10 cellular contexts compared by ENCODE assay signal in genomic region chr15:85403745-85404144, GRCh38. TPM values are rescaled to one million over a fixed set of nuclear protein-coding genes. Genes with fewer than 3 reads are reported as not detected.
DNase-seq lines count a peak whose midpoint lies in the region; ATAC-seq and TF ChIP-seq lines count a peak whose summit lies in the region.
"Had no signal": no experiment of that assay in that cellular context is flagged by ENCODE, and none has a peak within 500 bp of the region (broad histone marks: within the 10 kb centered on the region; RNA-seq: fewer than 3 reads in every experiment).

No MANE protein-coding gene starts in this region.

- TF ChIP-seq CTCF in GM23338 (conservative IDR thresholded peaks at IDR 0.05; ENCODE audit: low read depth in 2 of 2) (no peak), SU-DHL-6 (IDR thresholded peaks at IDR 0.05; ENCODE audit: insufficient read depth, low read length, poor library complexity, severe bottlenecking) (no peak), fibroblast of the aortic adventitia (IDR thresholded peaks at IDR 0.05; ENCODE audit: insufficient read depth, low read length) (no peak)

- no peaks in the 10 kb centered on the region for H3K27me3 ChIP-seq in GM23338 (ENCODE audit: insufficient read depth)
- H3K27me3 ChIP-seq in SU-DHL-6 (ENCODE audit: low read length): no peaks in the 10 kb centered on the region
- H3K27me3 ChIP-seq: pancreas had no signal

- H3F3A ChIP-seq in GM23338 (replicated peaks; ENCODE audit: low read depth) (no peaks in the 10 kb centered on the region), SU-DHL-6 (ENCODE audit: insufficient read depth) (peaks cover 60% of the 10 kb centered on the region)

- DNase-seq in GM23338 (ENCODE audit: low spot score) (peak; percentile 30), fibroblast of the aortic adventitia (ENCODE audit: low read depth) (peak; percentile 77), skeletal muscle cell (ENCODE audit: low read depth) (peak; percentile 66), T-helper 2 cell (no peak)
- no peak for DNase-seq in stimulated activated CD4-positive, alpha-beta T cell treated with anti-CD3 and anti-CD28 coated beads, Interleukin-4, amount 100 ng/mL, for 24 hours
- no peak for DNase-seq in stimulated activated naive CD4-positive, alpha-beta T cell (lab: John Stamatoyannopoulos, UW)
- DNase-seq: pancreas had no signal

- H3K27ac ChIP-seq in GM23338 (ENCODE audit: low read depth): no peak overlapping the region
- peak overlapping the region; percentile 97 for H3K27ac ChIP-seq in SU-DHL-6 (ENCODE audit: low read depth, low read length)

- H3K4me1 ChIP-seq in GM23338 (ENCODE audit: insufficient read depth): peaks cover 27% of the 10 kb centered on the region

- H4K20me1 ChIP-seq in GM23338 (replicated peaks; ENCODE audit: insufficient read depth) (peaks cover 30% of the 10 kb centered on the region; the same call in 1 of the 2 replicates), SU-DHL-6 (ENCODE audit: low read depth, low read length) (peaks cover 7% of the 10 kb centered on the region)

- H3K79me2 ChIP-seq in GM23338 (replicated peaks; ENCODE audit: insufficient read depth) (peaks cover 98% of the 10 kb centered on the region), SU-DHL-6 (ENCODE audit: insufficient read depth, low read length) (peaks cover 97% of the 10 kb centered on the region)

- H3K9me2 ChIP-seq in GM23338 (ENCODE audit: insufficient read depth) (no peaks in the 10 kb centered on the region), SU-DHL-6 (replicated peaks; ENCODE audit: insufficient read depth, low read length) (no peaks in the 10 kb centered on the region)

- H3K4me1 Mint-ChIP-seq in GM23338: peaks cover 44% of the 10 kb centered on the region

- H3K9me3 Mint-ChIP-seq in GM23338: no peaks in the 10 kb centered on the region

- no peaks in the 10 kb centered on the region for H3K27me3 Mint-ChIP-seq in GM23338 (ENCODE audit: insufficient read depth, low read depth, poor library complexity)

- H3K36me3 Mint-ChIP-seq in GM23338 (ENCODE audit: low read depth): no peaks in the 10 kb centered on the region

- no peaks in the 10 kb centered on the region for H3K9me3 ChIP-seq in SU-DHL-6 (ENCODE audit: insufficient read depth, low read length)
- H3K9me3 ChIP-seq: pancreas had no signal

- peak overlapping the region; percentile 18; the same call in 1 of the 2 replicates for H3K27ac Mint-ChIP-seq in GM23338

- H3K4me3 Mint-ChIP-seq in GM23338: no peak overlapping the region

- no peak overlapping the region for H2AFZ ChIP-seq in GM23338
- H2AFZ ChIP-seq in SU-DHL-6 (ENCODE audit: low read depth, low read length, severe bottlenecking): no peak overlapping the region

- H3K9ac ChIP-seq in SU-DHL-6 (ENCODE audit: low read length): peak overlapping the region; percentile 48

- ATAC-seq in GM23338: no peak
- ATAC-seq: activated CD4-positive, CD25-positive, alpha-beta regulatory T cell treated with anti-CD3 and anti-CD28 coated beads, Interleukin-2, amount 50 U/mL, for 24 hours; K562; pancreas had no signal

- H3K4me2 ChIP-seq in GM23338: no peak overlapping the region
- H3K4me2 ChIP-seq in SU-DHL-6 (ENCODE audit: low read depth, low read length, poor library complexity, severe bottlenecking): peak overlapping the region; percentile 68

- H3K36me3 ChIP-seq in GM23338 (ENCODE audit: insufficient read depth) (no peaks in the 10 kb centered on the region), SU-DHL-6 (ENCODE audit: low read length) (no peaks in the 10 kb centered on the region)
- H3K36me3 ChIP-seq: pancreas had no signal

- H3K4me3 ChIP-seq in GM23338 (no peak overlapping the region), SU-DHL-6 (ENCODE audit: insufficient read depth, low read length, poor library complexity, severe bottlenecking) (peak overlapping the region; percentile 29), fibroblast of the aortic adventitia (ENCODE audit: low read depth, low read length) (no peak overlapping the region), skeletal muscle cell (ENCODE audit: low read depth, low read length) (no peak overlapping the region)
- H3K4me3 ChIP-seq: K562, pancreas had no signal

TF ChIP-seq in GM23338, 12 proteins besides CTCF, POLR2A, EP300 and RAD21 (continues in another document):
- TF ChIP-seq CREB1 (CRISPR knock-in tag; IDR thresholded peaks at IDR 0.05; ENCODE audit: low read depth) (no peak), JUNB (IDR thresholded peaks at IDR 0.05; ENCODE audit: unreplicated experiment) (no peak), POLR2AphosphoS5 (IDR thresholded peaks at IDR 0.05; ENCODE audit: low read depth) (no peak), STAT1 (IDR thresholded peaks at IDR 0.05; ENCODE audit: unreplicated experiment) (no peak), NANOG (IDR thresholded peaks at IDR 0.05; ENCODE audit: borderline replicate concordance) (no peak), EZH2phosphoT487 (IDR thresholded peaks at IDR 0.05; ENCODE audit: unreplicated experiment) (no peak), ETS1 (IDR thresholded peaks at IDR 0.05) (no peak), ZNF331 (CRISPR knock-in tag; IDR thresholded peaks at IDR 0.05; ENCODE audit: low read depth) (no peak), EZH2 (IDR thresholded peaks at IDR 0.05; ENCODE audit: low read depth, unreplicated experiment) (no peak)
- TF ChIP-seq, protein P1, sequence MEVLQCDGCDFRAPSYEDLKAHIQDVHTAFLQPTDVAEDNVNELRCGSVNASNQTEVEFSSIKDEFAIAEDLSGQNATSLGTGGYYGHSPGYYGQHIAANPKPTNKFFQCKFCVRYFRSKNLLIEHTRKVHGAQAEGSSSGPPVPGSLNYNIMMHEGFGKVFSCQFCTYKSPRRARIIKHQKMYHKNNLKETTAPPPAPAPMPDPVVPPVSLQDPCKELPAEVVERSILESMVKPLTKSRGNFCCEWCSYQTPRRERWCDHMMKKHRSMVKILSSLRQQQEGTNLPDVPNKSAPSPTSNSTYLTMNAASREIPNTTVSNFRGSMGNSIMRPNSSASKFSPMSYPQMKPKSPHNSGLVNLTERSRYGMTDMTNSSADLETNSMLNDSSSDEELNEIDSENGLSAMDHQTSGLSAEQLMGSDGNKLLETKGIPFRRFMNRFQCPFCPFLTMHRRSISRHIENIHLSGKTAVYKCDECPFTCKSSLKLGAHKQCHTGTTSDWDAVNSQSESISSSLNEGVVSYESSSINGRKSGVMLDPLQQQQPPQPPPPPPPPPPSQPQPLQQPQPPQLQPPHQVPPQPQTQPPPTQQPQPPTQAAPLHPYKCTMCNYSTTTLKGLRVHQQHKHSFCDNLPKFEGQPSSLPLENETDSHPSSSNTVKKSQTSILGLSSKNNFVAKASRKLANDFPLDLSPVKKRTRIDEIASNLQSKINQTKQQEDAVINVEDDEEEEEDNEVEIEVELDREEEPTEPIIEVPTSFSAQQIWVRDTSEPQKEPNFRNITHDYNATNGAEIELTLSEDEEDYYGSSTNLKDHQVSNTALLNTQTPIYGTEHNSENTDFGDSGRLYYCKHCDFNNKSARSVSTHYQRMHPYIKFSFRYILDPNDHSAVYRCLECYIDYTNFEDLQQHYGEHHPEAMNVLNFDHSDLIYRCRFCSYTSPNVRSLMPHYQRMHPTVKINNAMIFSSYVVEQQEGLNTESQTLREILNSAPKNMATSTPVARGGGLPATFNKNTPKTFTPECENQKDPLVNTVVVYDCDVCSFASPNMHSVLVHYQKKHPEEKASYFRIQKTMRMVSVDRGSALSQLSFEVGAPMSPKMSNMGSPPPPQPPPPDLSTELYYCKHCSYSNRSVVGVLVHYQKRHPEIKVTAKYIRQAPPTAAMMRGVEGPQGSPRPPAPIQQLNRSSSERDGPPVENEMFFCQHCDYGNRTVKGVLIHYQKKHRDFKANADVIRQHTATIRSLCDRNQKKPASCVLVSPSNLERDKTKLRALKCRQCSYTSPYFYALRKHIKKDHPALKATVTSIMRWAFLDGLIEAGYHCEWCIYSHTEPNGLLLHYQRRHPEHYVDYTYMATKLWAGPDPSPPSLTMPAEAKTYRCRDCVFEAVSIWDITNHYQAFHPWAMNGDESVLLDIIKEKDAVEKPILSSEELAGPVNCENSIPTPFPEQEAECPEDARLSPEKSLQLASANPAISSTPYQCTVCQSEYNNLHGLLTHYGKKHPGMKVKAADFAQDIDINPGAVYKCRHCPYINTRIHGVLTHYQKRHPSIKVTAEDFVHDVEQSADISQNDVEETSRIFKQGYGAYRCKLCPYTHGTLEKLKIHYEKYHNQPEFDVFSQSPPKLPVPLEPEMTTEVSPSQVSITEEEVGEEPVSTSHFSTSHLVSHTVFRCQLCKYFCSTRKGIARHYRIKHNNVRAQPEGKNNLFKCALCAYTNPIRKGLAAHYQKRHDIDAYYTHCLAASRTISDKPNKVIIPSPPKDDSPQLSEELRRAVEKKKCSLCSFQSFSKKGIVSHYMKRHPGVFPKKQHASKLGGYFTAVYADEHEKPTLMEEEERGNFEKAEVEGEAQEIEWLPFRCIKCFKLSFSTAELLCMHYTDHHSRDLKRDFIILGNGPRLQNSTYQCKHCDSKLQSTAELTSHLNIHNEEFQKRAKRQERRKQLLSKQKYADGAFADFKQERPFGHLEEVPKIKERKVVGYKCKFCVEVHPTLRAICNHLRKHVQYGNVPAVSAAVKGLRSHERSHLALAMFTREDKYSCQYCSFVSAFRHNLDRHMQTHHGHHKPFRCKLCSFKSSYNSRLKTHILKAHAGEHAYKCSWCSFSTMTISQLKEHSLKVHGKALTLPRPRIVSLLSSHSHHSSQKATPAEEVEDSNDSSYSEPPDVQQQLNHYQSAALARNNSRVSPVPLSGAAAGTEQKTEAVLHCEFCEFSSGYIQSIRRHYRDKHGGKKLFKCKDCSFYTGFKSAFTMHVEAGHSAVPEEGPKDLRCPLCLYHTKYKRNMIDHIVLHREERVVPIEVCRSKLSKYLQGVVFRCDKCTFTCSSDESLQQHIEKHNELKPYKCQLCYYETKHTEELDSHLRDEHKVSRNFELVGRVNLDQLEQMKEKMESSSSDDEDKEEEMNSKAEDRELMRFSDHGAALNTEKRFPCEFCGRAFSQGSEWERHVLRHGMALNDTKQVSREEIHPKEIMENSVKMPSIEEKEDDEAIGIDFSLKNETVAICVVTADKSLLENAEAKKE (CRISPR knock-in tag; IDR thresholded peaks at IDR 0.05): no peak

RNA-seq across cellular contexts. Expression of gene AKAP13, which starts 23.3 kb away (rescaled TPM):
- 49.4 and 60.7 TPM in 2 replicates for total RNA-seq in GM23338 (2014; rRNA removed; shearing (Covaris generic))
- polyA plus RNA-seq in GM23338 (2016; fragmentation: Nextera tagmentation; extraction: Ambion mirVana): 40.3 and 46.2 TPM in 2 replicates
- total RNA-seq in fibroblast of the aortic adventitia (ENCODE audit: low replicate concordance): 87.7 and 89.9 TPM in 2 replicates

Comparison
In these comparisons a context has a peak if more than half of its experiments do, and no peak if none do; other contexts are left out.
1. DNase-seq: peak in GM23338 (single experiment), fibroblast of the aortic adventitia (single experiment) and skeletal muscle cell (single experiment); none in T-helper 2 cell (0 of 5), stimulated activated CD4-positive, alpha-beta T cell treated with anti-CD3 and anti-CD28 coated beads, Interleukin-4, amount 100 ng/mL, for 24 hours (single experiment) and stimulated activated naive CD4-positive, alpha-beta T cell (0 of 6).